ENCODE assay signal across 8 cellular contexts in the genomic region with DNA sequence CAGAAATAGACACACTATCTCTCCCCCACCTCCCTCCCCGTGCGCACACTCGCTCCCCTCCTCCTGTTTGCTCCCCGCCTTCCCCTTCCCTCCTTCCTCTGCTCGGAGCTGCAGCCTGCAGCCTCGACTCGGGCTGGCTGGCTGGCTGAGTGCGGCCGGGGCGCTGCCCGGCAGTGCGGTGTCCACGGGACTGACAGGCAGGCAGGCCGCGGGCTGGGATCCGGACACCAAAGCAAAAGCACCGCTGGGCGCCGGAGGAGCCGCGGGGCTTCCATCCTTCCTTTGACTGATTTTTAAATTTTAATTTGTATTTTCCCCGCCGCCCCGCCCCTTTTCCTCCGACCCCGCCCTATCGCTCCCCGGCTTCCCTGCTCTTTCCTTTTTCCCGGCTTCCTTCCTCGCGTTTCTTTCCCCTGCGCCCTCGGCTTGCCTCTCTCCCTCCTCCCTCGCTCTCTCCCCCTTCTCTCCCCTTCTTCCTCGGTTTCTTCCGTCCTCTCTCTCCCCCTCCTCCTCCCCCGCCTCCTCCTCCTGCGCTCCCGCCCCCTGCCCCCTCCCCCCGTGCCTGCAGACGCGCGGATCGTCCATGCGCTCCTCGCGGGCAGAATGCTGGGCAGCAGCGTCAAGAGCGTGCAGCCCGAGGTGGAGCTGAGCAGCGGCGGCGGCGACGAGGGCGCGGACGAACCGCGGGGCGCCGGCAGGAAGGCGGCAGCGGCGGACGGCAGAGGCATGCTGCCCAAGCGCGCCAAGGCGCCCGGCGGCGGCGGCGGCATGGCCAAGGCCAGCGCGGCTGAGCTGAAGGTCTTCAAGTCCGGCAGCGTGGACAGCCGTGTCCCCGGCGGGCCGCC.
DNase-seq lines count a peak whose midpoint lies in the region; ATAC-seq and TF ChIP-seq lines count a peak whose summit lies in the region.

No MANE protein-coding gene starts in this region.

- peaks cover 14% of the 10 kb centered on the region for H3K4me1 ChIP-seq in iPS DF 6.9 (ENCODE audit: control insufficient read depth, insufficient read depth, low read length)
- peaks cover 52% of the 10 kb centered on the region for H3K4me1 ChIP-seq in skeletal muscle satellite cell (ENCODE audit: control insufficient read depth, insufficient read depth, low read length)

- peak overlapping the region; percentile 56 for H3K4me3 ChIP-seq in astrocyte of the cerebellum (ENCODE audit: low read depth, low read length)
- H3K4me3 ChIP-seq in iPS DF 6.9 (ENCODE audit: low read length): peak overlapping the region; percentile 73; the same call in 1 of the 2 replicates
- H3K4me3 ChIP-seq in skeletal muscle satellite cell (ENCODE audit: low read length): peak overlapping the region; percentile 87

- no CpG with 5 or more reads among the region's 82 CpGs for WGBS in iPS DF 6.9 (ENCODE audit: insufficient coverage, insufficient read length)

- H3K27ac ChIP-seq in iPS DF 6.9 (ENCODE audit: low read length): no peak overlapping the region

- DNase-seq in DMS153 treated with DMSO at 0.1 percent for 48 hours (lab: John Stamatoyannopoulos, UW; ENCODE audit: unreplicated experiment) (peak; percentile 69), NCI-H1092 treated with DMSO at 0.1 percent for 48 hours (lab: John Stamatoyannopoulos, UW) (peak; percentile 68), astrocyte of the cerebellum (ENCODE audit: low read depth) (no peak), iPS DF 6.9 (ENCODE audit: low read depth, low spot score) (no peak)
- DNase-seq in stimulated activated CD4-positive, alpha-beta T cell treated with anti-CD3 and anti-CD28 coated beads, Interleukin-12 subunit alpha, Interleukin-12 subunit beta, amount 100 ng/mL, for 4 hours: no peak
- no peak for DNase-seq in activated CD4-positive, CD25-positive, alpha-beta regulatory T cell treated with anti-CD3 and anti-CD28 coated beads, Interleukin-2, amount 50 U/mL, for 72 hours

- no peak for TF ChIP-seq CTCF in astrocyte of the cerebellum (IDR thresholded peaks at IDR 0.05; ENCODE audit: low read depth, low read length, missing control alignments)

- peak overlapping the region; percentile 86 for H3K9ac ChIP-seq in skeletal muscle satellite cell (ENCODE audit: low read depth, low read length)

- in situ Hi-C loops in astrocyte of the cerebellum (cut with HindIII; ENCODE audit: low sequenced_read_pairs): no loop called here

- H3K9me3 ChIP-seq in iPS DF 6.9 (ENCODE audit: control insufficient read depth, insufficient read depth, low read length): no peaks in the 10 kb centered on the region
- H3K9me3 ChIP-seq in skeletal muscle satellite cell (replicated peaks; ENCODE audit: low read length): no peaks in the 10 kb centered on the region

- no peaks in the 10 kb centered on the region for H3K27me3 ChIP-seq in iPS DF 6.9 (ENCODE audit: control insufficient read depth, insufficient read depth, low read length)
- no peaks in the 10 kb centered on the region for H3K27me3 ChIP-seq in skeletal muscle satellite cell (ENCODE audit: control insufficient read depth, insufficient read depth, low read length)

- no peak for ATAC-seq in HG03457 (IDR thresholded peaks at IDR 0.05; ENCODE audit: unreplicated experiment)

- H3K4me2 ChIP-seq in skeletal muscle satellite cell (ENCODE audit: low read length): peak overlapping the region; percentile 99

- H3K36me3 ChIP-seq in iPS DF 6.9 (ENCODE audit: control insufficient read depth, insufficient read depth, low read length): no peaks in the 10 kb centered on the region
- H3K36me3 ChIP-seq in skeletal muscle satellite cell (ENCODE audit: insufficient read depth, low read length): peaks cover 41% of the 10 kb centered on the region

Comparison
In these comparisons a context has a peak if more than half of its experiments do, and no peak if none do; other contexts are left out.
1. DNase-seq: peak in DMS153 treated with DMSO at 0.1 percent for 48 hours (single experiment) and NCI-H1092 treated with DMSO at 0.1 percent for 48 hours (single experiment); none in astrocyte of the cerebellum (single experiment), iPS DF 6.9 (single experiment), stimulated activated CD4-positive, alpha-beta T cell treated with anti-CD3 and anti-CD28 coated beads, Interleukin-12 subunit alpha, Interleukin-12 subunit beta, amount 100 ng/mL, for 4 hours (single experiment) and activated CD4-positive, CD25-positive, alpha-beta regulatory T cell treated with anti-CD3 and anti-CD28 coated beads, Interleukin-2, amount 50 U/mL, for 72 hours (single experiment).
2. Peak in every context shown above with its lines, with median percentiles within 50 percentile points of each other: H3K4me3 ChIP-seq.